In genomic region chr19:16887353-16888265, GRCh38 we compare ENCODE assay signal across 1 cellular context.
TF ChIP-seq lines count a peak whose summit lies in the region.

No MANE protein-coding gene starts in this region.

TF ChIP-seq in GM12878, 131 proteins besides CTCF, POLR2A, EP300 and RAD21:
- TF ChIP-seq FOXK2 (IDR thresholded peaks at IDR 0.05), result no peak
- TF ChIP-seq NR2F1 (conservative IDR thresholded peaks at IDR 0.05), result 0 out of 2 replicates have a peak, but pooled peaks have one; percentile 27
TF ChIP-seq in GM12878: peak in this region for 1.
